In the genomic region with DNA sequence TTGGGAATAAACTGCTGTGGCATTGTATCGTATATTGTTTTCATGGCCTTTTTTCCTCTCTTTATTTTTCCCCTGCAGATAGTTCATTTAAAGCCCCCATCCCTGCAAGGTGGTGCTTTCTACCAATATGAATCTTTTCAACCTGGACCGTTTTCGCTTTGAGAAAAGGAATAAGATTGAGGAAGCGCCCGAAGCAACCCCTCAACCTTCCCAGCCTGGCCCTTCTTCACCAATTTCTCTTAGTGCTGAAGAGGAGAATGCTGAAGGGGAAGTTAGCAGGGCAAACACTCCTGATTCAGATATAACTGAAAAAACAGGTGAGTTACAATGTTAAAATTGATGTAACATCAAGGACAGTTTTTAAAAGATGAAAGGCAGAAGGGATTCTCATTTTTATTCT, we compare ENCODE assay signal across 8 cellular contexts. TPM values are rescaled to one million over a fixed set of nuclear protein-coding genes. Genes with fewer than 3 reads are reported as not detected.
A peak's percentile ranks its signal among the peaks of the same experiment; 100 is the strongest.
DNase-seq lines count a peak whose midpoint lies in the region; ATAC-seq and TF ChIP-seq lines count a peak whose summit lies in the region.

No MANE protein-coding gene starts in this region.

- TF ChIP-seq CTCF in left ventricle myocardium inferior (IDR thresholded peaks at IDR 0.05; ENCODE audit: borderline replicate concordance), result no peak
- no peak for TF ChIP-seq CTCF in ascending aorta (IDR thresholded peaks at IDR 0.05)
- TF ChIP-seq CTCF in right lobe of liver (IDR thresholded peaks at IDR 0.05), result no peak
- no peak for TF ChIP-seq CTCF in uterus (IDR thresholded peaks at IDR 0.05)

- no peak for DNase-seq in left ventricle myocardium inferior
- no peak for DNase-seq in left ventricle myocardium superior
- no peak for DNase-seq in ascending aorta (ENCODE audit: low spot score in 2 of 2)
- DNase-seq in right lobe of liver, result no peak
- no peak for DNase-seq in uterus
- no peak for DNase-seq in stimulated activated CD4-positive, alpha-beta T cell treated with anti-CD3 and anti-CD28 coated beads, Interleukin-12 subunit alpha, Interleukin-12 subunit beta, amount 100 ng/mL, for 4 hours
- no peak for DNase-seq in NCI-H1105 treated with DMSO at 0.1 percent for 48 hours (lab: John Stamatoyannopoulos, UW)

- no peaks in the 10 kb centered on the region for H3K27me3 ChIP-seq in left ventricle myocardium inferior (ENCODE audit: low read depth)
- no peaks in the 10 kb centered on the region for H3K27me3 ChIP-seq in ascending aorta
- H3K27me3 ChIP-seq in right lobe of liver, result no peaks in the 10 kb centered on the region
- no peaks in the 10 kb centered on the region for H3K27me3 ChIP-seq in uterus

- whole genome bisulfite sequencing in right lobe of liver (ENCODE audit: insufficient coverage, low coverage, low lambda C conversion rate, missing lambda C conversion rate), result 22% methylated on average over 5 of the region's 5 CpGs

- ATAC-seq in left ventricle myocardium superior, result no peak
- ATAC-seq in right lobe of liver, result no peak
- ATAC-seq in GM19324 (IDR thresholded peaks at IDR 0.05; ENCODE audit: low FRiP score, unreplicated experiment), result no peak

- H3K27ac ChIP-seq in left ventricle myocardium inferior (replicated peaks) (peak overlapping the region; percentile 88), ascending aorta (peak overlapping the region; percentile 88 to 91), right lobe of liver (peak overlapping the region; percentile 62 to 84 (median 79)), uterus (peak overlapping the region; percentile 92 to 95)

- intact Hi-C loops in left ventricle myocardium inferior (cut with micrococcal nuclease), result no loop called here
- intact Hi-C loops in left ventricle myocardium superior (cut with micrococcal nuclease), result no loop called here
- intact Hi-C loops in ascending aorta (cut with DNase I), result loop anchor here (10.0 kb wide), 1 partner anchor 927 kb away; no protein-coding TSS in a partner anchor
- intact Hi-C loops in right lobe of liver (cut with DNase I), result no loop called here
- intact Hi-C loops in uterus (cut with DNase I; ENCODE audit: low total_unique reads), result no loop called here

- peaks cover 36% of the 10 kb centered on the region for H3K36me3 ChIP-seq in left ventricle myocardium inferior
- H3K36me3 ChIP-seq in ascending aorta, result peaks cover 14 to 15% of the 10 kb centered on the region in 2 donors
- peaks cover 0 to 22% (median 5%) of the 10 kb centered on the region in 4 donors for H3K36me3 ChIP-seq in right lobe of liver
- H3K36me3 ChIP-seq in uterus, result no peaks in the 10 kb centered on the region

- TF ChIP-seq POLR2A in right lobe of liver (IDR thresholded peaks at IDR 0.05) (no peak), uterus (IDR thresholded peaks at IDR 0.05) (no peak)

- H3K4me1 ChIP-seq in left ventricle myocardium inferior (peaks cover 43% of the 10 kb centered on the region), ascending aorta (peaks cover 0 to 15% of the 10 kb centered on the region in 2 donors), right lobe of liver (peaks cover 0 to 13% (median 4%) of the 10 kb centered on the region in 4 donors), uterus (peaks cover 0 to 6% of the 10 kb centered on the region in 2 donors)

- no peaks in the 10 kb centered on the region for H3K9me3 ChIP-seq in left ventricle myocardium inferior (replicated peaks)
- no peaks in the 10 kb centered on the region for H3K9me3 ChIP-seq in ascending aorta
- H3K9me3 ChIP-seq in right lobe of liver, result no peaks in the 10 kb centered on the region
- no peaks in the 10 kb centered on the region for H3K9me3 ChIP-seq in uterus

- H3K4me3 ChIP-seq in left ventricle myocardium inferior (peak overlapping the region; percentile 78), ascending aorta (peak overlapping the region; percentile 73 to 79), right lobe of liver (peak overlapping the region; percentile 52 to 90 (median 79)), uterus (peak overlapping the region; percentile 98 to 99)

RNA-seq across cellular contexts. Expression of a gene that starts 0.6 kb away (rescaled TPM):
- total RNA-seq in left ventricle myocardium inferior (9.5 TPM), left ventricle myocardium superior (10.9 TPM), ascending aorta (3.3 TPM), right lobe of liver (10 to 100 TPM in 3 of 6 experiments, 1 to 10 TPM in 3; 7.2 to 10.4 (median 9.6) TPM), uterus (10 to 100 TPM; 14.9 to 84.9 (median 23.5) TPM)
